Comparison of ENCODE assay signal across 12 cellular contexts in genomic region chrX:119763175-119763574, GRCh38. TPM values are rescaled to one million over a fixed set of nuclear protein-coding genes. Genes with fewer than 3 reads are reported as not detected.
DNase-seq lines count a peak whose midpoint lies in the region; TF ChIP-seq lines count a peak whose summit lies in the region.
"Had no signal": no experiment of that assay in that cellular context is flagged by ENCODE, and none has a peak within 500 bp of the region (broad histone marks: within the 10 kb centered on the region; RNA-seq: fewer than 3 reads in every experiment).

No MANE protein-coding gene starts in this region.

- H3K9me3 ChIP-seq in BLaER1 treated with 17β-estradiol and CSF1 and Interleukin-3, amounts not matched to agents 10 nM and 100 nM (replicated peaks in 1 of 11) = no peaks in the 10 kb centered on the region
- no peaks in the 10 kb centered on the region for H3K9me3 ChIP-seq in vagina
- H3K9me3 ChIP-seq in effector memory CD4-positive, alpha-beta T cell (ENCODE audit: control insufficient read depth, low read length) = no peaks in the 10 kb centered on the region

- H2AK5ac ChIP-seq in mesendoderm (ENCODE audit: low read length) = no peak overlapping the region

- no CpG with 5 or more reads among the region's 7 CpGs for WGBS in mesendoderm (ENCODE audit: extremely low coverage, insufficient coverage, low lambda C conversion rate)

- H3K27me3 Mint-ChIP-seq in type B pancreatic cell = peaks cover 10% of the 10 kb centered on the region

- peaks cover 0 to 10% (median 0%) of the 10 kb centered on the region in 11 experiments; a peak in 6 of 22 replicates for H4K20me1 ChIP-seq in BLaER1 treated with 17β-estradiol and CSF1 and Interleukin-3, amounts not matched to agents 10 nM and 100 nM

- H4K8ac ChIP-seq in mesendoderm (ENCODE audit: low read depth, low read length) = no peak overlapping the region

- H3K23ac ChIP-seq in mesendoderm (ENCODE audit: low read length) = no peak overlapping the region

- no peaks in the 10 kb centered on the region for H3K36me3 ChIP-seq in BLaER1 treated with 17β-estradiol and CSF1 and Interleukin-3, amounts not matched to agents 10 nM and 100 nM
- H3K36me3 ChIP-seq in mesendoderm (ENCODE audit: control insufficient read depth, insufficient read depth, low read length) = no peaks in the 10 kb centered on the region
- H3K36me3 ChIP-seq in vagina = no peaks in the 10 kb centered on the region
- no peaks in the 10 kb centered on the region for H3K36me3 ChIP-seq in effector memory CD4-positive, alpha-beta T cell (ENCODE audit: control insufficient read depth, insufficient read depth, low read length)

- no peak overlapping the region for H2BK5ac ChIP-seq in mesendoderm (ENCODE audit: low read length)

- TF ChIP-seq CTCF in vagina (IDR thresholded peaks at IDR 0.05) = no peak
- TF ChIP-seq CTCF in type B pancreatic cell (conservative IDR thresholded peaks at IDR 0.05) = no peak

- intact Hi-C loops in vagina (cut with DNase I) = no loop called here

- DNase-seq in HS-5 (ENCODE audit: low read depth) = peak; percentile 33
- peak; percentile 92 for DNase-seq in astrocyte of the hippocampus (ENCODE audit: low read depth, low spot score)
- peak; percentile 86 for DNase-seq in mesendoderm
- DNase-seq in vagina (ENCODE audit: extremely low spot score in 2 of 2) = no peak
- no peak for DNase-seq in type B pancreatic cell (ENCODE audit: extremely low spot score, unreplicated experiment)
- DNase-seq in activated T-cell treated with anti-CD3 and anti-CD28 coated beads, Interleukin-2, amount 50 U/mL, for 1 hour = no peak
- no peak for DNase-seq in effector memory CD4-positive, alpha-beta T cell
- DNase-seq: immature natural killer cell; Karpas-422; NCI-H748 treated with DMSO at 0.1 percent for 48 hours; stimulated activated naive CD4-positive, alpha-beta T cell had no signal

- H3K4me2 ChIP-seq in BLaER1 treated with 17β-estradiol and CSF1 and Interleukin-3, amounts not matched to agents 10 nM and 100 nM = peak overlapping the region; percentile 44 to 65 (median 51)
- H3K4me2 ChIP-seq in mesendoderm (ENCODE audit: low read length) = no peak overlapping the region

- H3K4me3 ChIP-seq in BLaER1 treated with 17β-estradiol and CSF1 and Interleukin-3, amounts not matched to agents 10 nM and 100 nM = no peak overlapping the region
- H3K4me3 ChIP-seq in mesendoderm (ENCODE audit: low read length) = no peak overlapping the region
- H3K4me3 ChIP-seq in vagina = no peak overlapping the region
- no peak overlapping the region for H3K4me3 ChIP-seq in effector memory CD4-positive, alpha-beta T cell (ENCODE audit: insufficient read depth, low read depth, low read length, poor library complexity, severe bottlenecking)

- H2BK120ac ChIP-seq in mesendoderm (ENCODE audit: low read depth, low read length) = no peak overlapping the region

- H3K56ac ChIP-seq in mesendoderm (ENCODE audit: low read length) = no peak overlapping the region

- H3K4ac ChIP-seq in mesendoderm (ENCODE audit: low read depth, low read length) = no peak overlapping the region

- peaks cover 55 to 70% (median 64%) of the 10 kb centered on the region in 10 experiments for H3K4me1 ChIP-seq in BLaER1 treated with 17β-estradiol and CSF1 and Interleukin-3, amounts not matched to agents 10 nM and 100 nM
- H3K4me1 ChIP-seq in mesendoderm (ENCODE audit: control insufficient read depth, low read depth, low read length) (no peaks in the 10 kb centered on the region), vagina (no peaks in the 10 kb centered on the region)
- no peaks in the 10 kb centered on the region for H3K4me1 ChIP-seq in effector memory CD4-positive, alpha-beta T cell (ENCODE audit: control insufficient read depth, insufficient read depth, low read length, poor library complexity, severe bottlenecking)

- H3K36me3 Mint-ChIP-seq in type B pancreatic cell = no peaks in the 10 kb centered on the region
- H3K36me3 Mint-ChIP-seq: immature natural killer cell had no signal

- no peak overlapping the region for H3K18ac ChIP-seq in mesendoderm (ENCODE audit: low read length)

- 0 out of 22 replicates have a peak, but pooled peaks cover 0 to 8% (median 0%) of the 10 kb centered on the region in 11 experiments for H3K27me3 ChIP-seq in BLaER1 treated with 17β-estradiol and CSF1 and Interleukin-3, amounts not matched to agents 10 nM and 100 nM
- H3K27me3 ChIP-seq in mesendoderm (ENCODE audit: insufficient read depth, low read length, poor library complexity) (peaks cover 3% of the 10 kb centered on the region), vagina (no peaks in the 10 kb centered on the region)
- no peaks in the 10 kb centered on the region for H3K27me3 ChIP-seq in effector memory CD4-positive, alpha-beta T cell (replicated peaks; ENCODE audit: control insufficient read depth, insufficient read depth, low read length, poor library complexity, severe bottlenecking)

- TF ChIP-seq POLR2A in vagina (IDR thresholded peaks at IDR 0.05) = no peak

- no peaks in the 10 kb centered on the region for H3K4me1 Mint-ChIP-seq in type B pancreatic cell (ENCODE audit: unreplicated experiment)
- H3K4me1 Mint-ChIP-seq: immature natural killer cell had no signal

- no peaks in the 10 kb centered on the region for H3K79me1 ChIP-seq in mesendoderm (ENCODE audit: low read length)

- H3K9ac ChIP-seq in BLaER1 treated with 17β-estradiol and CSF1 and Interleukin-3, amounts not matched to agents 10 nM and 100 nM = peak overlapping the region in 1 of 11 experiments; percentile 7; a peak in 1 of 22 replicates
- H3K9ac ChIP-seq in mesendoderm (ENCODE audit: low read length) = no peak overlapping the region

- H2BK15ac ChIP-seq in mesendoderm (replicated peaks; ENCODE audit: low read depth) = no peak overlapping the region

- H3K79me2 ChIP-seq in mesendoderm (ENCODE audit: control insufficient read depth, insufficient read depth, low read length) = no peaks in the 10 kb centered on the region

- H3K27ac Mint-ChIP-seq in type B pancreatic cell = no peak overlapping the region

- no peak overlapping the region for H3K4me3 Mint-ChIP-seq in type B pancreatic cell
- H3K4me3 Mint-ChIP-seq: immature natural killer cell had no signal

- H4K5ac ChIP-seq in mesendoderm (ENCODE audit: low read length) = no peak overlapping the region

- H3K27ac ChIP-seq in BLaER1 treated with 17β-estradiol and CSF1 and Interleukin-3, amounts not matched to agents 10 nM and 100 nM = peak overlapping the region in 1 of 11 experiments; percentile 9; a peak in 1 of 22 replicates
- H3K27ac ChIP-seq in mesendoderm (ENCODE audit: low read depth, low read length) (no peak overlapping the region), vagina (no peak overlapping the region)
- no peak overlapping the region for H3K27ac ChIP-seq in effector memory CD4-positive, alpha-beta T cell (ENCODE audit: insufficient read depth, low read length, poor library complexity, severe bottlenecking)

- no peaks in the 10 kb centered on the region for H3K9me3 Mint-ChIP-seq in type B pancreatic cell
- H3K9me3 Mint-ChIP-seq: immature natural killer cell had no signal

RNA-seq across cellular contexts. Expression of gene SOWAHD, which starts 4.8 kb away (rescaled TPM):
- 0.28 TPM for polyA plus RNA-seq in mesendoderm (2013, experiment 1 of 2)
- 0.20 TPM for polyA plus RNA-seq in mesendoderm (2013, experiment 2 of 2)
- total RNA-seq in vagina (not detected), type B pancreatic cell (ENCODE audit: low replicate concordance) (0.63 TPM in 1 of 2 replicates, not detected in the other)

RNA-seq across cellular contexts. Expression of gene RPL39, which starts 28.3 kb away (rescaled TPM):
- polyA plus RNA-seq in mesendoderm (2013, experiment 1 of 2) = 6,113 TPM
- 6,038 TPM for polyA plus RNA-seq in mesendoderm (2013, experiment 2 of 2)
- total RNA-seq in vagina (1,813 TPM), type B pancreatic cell (ENCODE audit: low replicate concordance) (2,402 and 2,468 TPM in 2 replicates)

Comparison
In these comparisons a context has a peak if more than half of its experiments do, and no peak if none do; other contexts are left out.
1. DNase-seq: peak in HS-5 (single experiment), astrocyte of the hippocampus (single experiment) and mesendoderm (single experiment); none in vagina (0 of 2), type B pancreatic cell (single experiment), activated T-cell treated with anti-CD3 and anti-CD28 coated beads, Interleukin-2, amount 50 U/mL, for 1 hour (single experiment) and effector memory CD4-positive, alpha-beta T cell (0 of 3).